Comparison of ENCODE assay signal across 18 cellular contexts in the genomic region with DNA sequence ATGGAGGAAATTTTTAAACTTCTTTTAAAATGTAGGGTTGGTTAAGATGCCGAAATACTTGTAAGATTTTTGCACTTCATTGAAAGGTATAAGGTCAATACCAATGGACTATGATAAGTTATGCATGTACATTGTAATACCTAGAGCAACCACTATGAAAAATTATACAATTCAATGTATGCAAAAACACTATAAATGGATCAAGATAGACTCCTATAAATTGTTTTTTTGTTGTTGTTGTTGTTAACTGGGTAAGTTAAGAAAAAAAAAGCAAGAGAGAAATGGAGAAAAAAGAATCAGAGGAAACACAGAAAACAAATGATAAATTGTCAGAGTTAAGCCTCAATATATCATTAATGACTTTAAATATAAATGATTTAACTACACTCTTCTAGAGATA.
DNase-seq lines count a peak whose midpoint lies in the region; ATAC-seq, FAIRE-seq and TF ChIP-seq lines count a peak whose summit lies in the region.
"Had no signal": no experiment of that assay in that cellular context is flagged by ENCODE, and none has a peak within 500 bp of the region (broad histone marks: within the 10 kb centered on the region; RNA-seq: fewer than 3 reads in every experiment).

No MANE protein-coding gene starts in this region.

- 88% methylated on average over 1 of the region's 1 CpG; no CpG with 5 or more reads in 1 of the 2 experiments for WGBS in endodermal cell (ENCODE audit: insufficient coverage in 1 of 2, insufficient read length in 1 of 2), 2 experiments

- TF ChIP-seq CTCF in Loucy (conservative IDR thresholded peaks at IDR 0.05; ENCODE audit: low read length) (peak; percentile 45), endodermal cell (conservative IDR thresholded peaks at IDR 0.05) (peak; percentile 55), progenitor cell of endocrine pancreas (IDR thresholded peaks at IDR 0.05; ENCODE audit: unreplicated experiment) (peak; percentile 37), mucosa of descending colon (IDR thresholded peaks at IDR 0.05) (no peak)

- H3K9me3 Mint-ChIP-seq in endodermal cell: peaks cover 3% of the 10 kb centered on the region
- H3K9me3 Mint-ChIP-seq in progenitor cell of endocrine pancreas (ENCODE audit: low read depth): no peaks in the 10 kb centered on the region

- no peaks in the 10 kb centered on the region for H3F3A ChIP-seq in Loucy (ENCODE audit: low read depth)

- H2AFZ ChIP-seq in Loucy (ENCODE audit: low read length): no peak overlapping the region

- no peak for DNase-seq in GM12891 (ENCODE audit: insufficient read length, low spot score)
- no peak for DNase-seq in endodermal cell
- no peak for DNase-seq in progenitor cell of endocrine pancreas (ENCODE audit: low spot score, unreplicated experiment)
- no peak for DNase-seq in mucosa of descending colon
- no peak for DNase-seq in activated T-cell treated with anti-CD3 and anti-CD28 coated beads, Interleukin-2, amount 50 U/mL, for 48 hours
- DNase-seq: CD4-positive, CD25-positive, alpha-beta regulatory T cell; COR-L47; DMS153; KG1; NCI-H1417 treated with DMSO at 0.1 percent for 48 hours; NCI-H187 treated with DMSO at 0.1 percent for 48 hours; NCI-H345; NCI-H524 treated with DMSO at 0.1 percent for 48 hours; SIG-M5; T-helper 17 cell had no signal

- H3K4me3 Mint-ChIP-seq in endodermal cell: no peak overlapping the region
- H3K4me3 Mint-ChIP-seq in progenitor cell of endocrine pancreas (ENCODE audit: low read depth): no peak overlapping the region
- H3K4me3 Mint-ChIP-seq: CD4-positive, CD25-positive, alpha-beta regulatory T cell; T-helper 17 cell had no signal

- H3K9ac ChIP-seq in Loucy (ENCODE audit: low read depth, low read length, poor library complexity, severe bottlenecking) (no peak overlapping the region), endodermal cell (ENCODE audit: extremely low read depth, low read length, poor library complexity, severe bottlenecking) (no peak overlapping the region)

- H3K79me2 ChIP-seq in Loucy (ENCODE audit: insufficient read depth, low read length): no peaks in the 10 kb centered on the region

- no peaks in the 10 kb centered on the region for H3K9me3 ChIP-seq in Loucy (ENCODE audit: insufficient read depth, low read depth, low read length)
- H3K9me3 ChIP-seq in endodermal cell (ENCODE audit: control insufficient read depth, low read length): no peaks in the 10 kb centered on the region
- H3K9me3 ChIP-seq in mucosa of descending colon: no peaks in the 10 kb centered on the region

- FAIRE-seq in GM12891 (lab: Jason Lieb, UNC): peak; percentile 31
- FAIRE-seq: H54 had no signal

- no peaks in the 10 kb centered on the region for H3K4me1 Mint-ChIP-seq in endodermal cell
- H3K4me1 Mint-ChIP-seq in progenitor cell of endocrine pancreas (ENCODE audit: low read depth): no peaks in the 10 kb centered on the region
- H3K4me1 Mint-ChIP-seq: CD4-positive, CD25-positive, alpha-beta regulatory T cell; T-helper 17 cell had no signal

- H3K36me3 ChIP-seq in Loucy (ENCODE audit: insufficient read depth, low read length) (no peaks in the 10 kb centered on the region), endodermal cell (ENCODE audit: control insufficient read depth, insufficient read depth, low read length) (no peaks in the 10 kb centered on the region), mucosa of descending colon (ENCODE audit: low read depth) (no peaks in the 10 kb centered on the region)

- intact Hi-C loops in mucosa of descending colon (cut with DNase I, micrococcal nuclease): no loop called here

- H3K27ac ChIP-seq in endodermal cell (ENCODE audit: low read depth, low read length): no peak overlapping the region

- TF ChIP-seq POLR2A in GM12891 (IDR thresholded peaks at IDR 0.05; ENCODE audit: low read depth, low read length): no peak

- H3K4me3 ChIP-seq in Loucy (ENCODE audit: low read length, poor library complexity, severe bottlenecking): no peak overlapping the region
- no peak overlapping the region for H3K4me3 ChIP-seq in endodermal cell (ENCODE audit: low read length)
- no peak overlapping the region for H3K4me3 ChIP-seq in mucosa of descending colon

- no peaks in the 10 kb centered on the region for H3K9me2 ChIP-seq in Loucy (replicated peaks; ENCODE audit: low read depth, low read length)

- no peaks in the 10 kb centered on the region for H3K27me3 ChIP-seq in Loucy (ENCODE audit: insufficient read depth, low read length, poor library complexity, severe bottlenecking)
- no peaks in the 10 kb centered on the region for H3K27me3 ChIP-seq in endodermal cell (ENCODE audit: control insufficient read depth, insufficient read depth, low read length, poor library complexity, severe bottlenecking)

- H3K27ac Mint-ChIP-seq in endodermal cell (no peak overlapping the region), progenitor cell of endocrine pancreas (no peak overlapping the region)
- H3K27ac Mint-ChIP-seq: CD4-positive, CD25-positive, alpha-beta regulatory T cell; T-helper 17 cell had no signal

- H3K36me3 Mint-ChIP-seq in endodermal cell (ENCODE audit: low read depth) (peaks cover 2% of the 10 kb centered on the region), progenitor cell of endocrine pancreas (ENCODE audit: insufficient read depth) (no peaks in the 10 kb centered on the region)
- H3K36me3 Mint-ChIP-seq: CD4-positive, CD25-positive, alpha-beta regulatory T cell had no signal

- no peak overlapping the region for H3K4me2 ChIP-seq in Loucy (ENCODE audit: low read depth, low read length, poor library complexity, severe bottlenecking)

- H3K27me3 Mint-ChIP-seq in endodermal cell (ENCODE audit: insufficient read depth) (no peaks in the 10 kb centered on the region), progenitor cell of endocrine pancreas (peaks cover 7% of the 10 kb centered on the region)
- H3K27me3 Mint-ChIP-seq: CD4-positive, CD25-positive, alpha-beta regulatory T cell; T-helper 17 cell had no signal

- H3K4me1 ChIP-seq in Loucy (ENCODE audit: insufficient read depth, low read length, poor library complexity, severe bottlenecking): no peaks in the 10 kb centered on the region
- no peaks in the 10 kb centered on the region for H3K4me1 ChIP-seq in endodermal cell (ENCODE audit: control insufficient read depth, insufficient read depth, low read length)
- no peaks in the 10 kb centered on the region for H3K4me1 ChIP-seq in mucosa of descending colon (ENCODE audit: low read depth)

- no peak for ATAC-seq in mucosa of descending colon
- ATAC-seq in HG03378 (IDR thresholded peaks at IDR 0.05; ENCODE audit: unreplicated experiment): no peak
- ATAC-seq: T-helper 17 cell had no signal

- H4K20me1 ChIP-seq in Loucy (ENCODE audit: insufficient read depth, low read length, poor library complexity, severe bottlenecking): no peaks in the 10 kb centered on the region

TF ChIP-seq in GM12891, 5 proteins besides CTCF, POLR2A, EP300 and RAD21:
- TF ChIP-seq SPI1 (IDR thresholded peaks at IDR 0.05; ENCODE audit: low read depth, low read length) (no peak), PAX5 (IDR thresholded peaks at IDR 0.05; ENCODE audit: insufficient read depth, low read length, severe bottlenecking) (no peak), TAF1 (IDR thresholded peaks at IDR 0.05; ENCODE audit: low read depth, low read length) (no peak), POLR2AphosphoS5 (IDR thresholded peaks at IDR 0.05; ENCODE audit: low read depth, low read length) (no peak), POU2F2 (IDR thresholded peaks at IDR 0.05; ENCODE audit: low read depth, low read length) (no peak)
